26 cellular contexts compared by ENCODE assay signal in the genomic region with DNA sequence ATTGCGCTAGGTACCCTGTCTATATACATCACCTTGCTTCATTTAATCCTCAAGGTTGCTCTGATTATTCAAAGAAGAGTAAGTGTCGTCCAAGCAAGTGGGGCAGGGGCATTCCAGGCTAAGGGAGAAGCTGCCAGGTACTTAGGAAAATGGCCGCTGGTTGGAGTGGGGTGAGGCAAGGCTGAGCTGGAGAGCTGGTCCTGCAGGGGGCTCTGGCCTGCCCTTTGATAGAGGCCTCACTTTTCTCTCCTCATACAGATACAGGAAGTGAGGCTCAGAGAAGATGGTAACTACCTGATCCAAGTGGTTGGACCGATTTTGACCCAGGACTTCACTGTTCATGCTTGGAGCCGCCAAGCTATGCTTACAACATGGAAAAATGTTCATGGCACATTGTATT.
A peak's percentile ranks its signal among the peaks of the same experiment; 100 is the strongest.
DNase-seq lines count a peak whose midpoint lies in the region; ATAC-seq and TF ChIP-seq lines count a peak whose summit lies in the region.
"Had no signal": no experiment of that assay in that cellular context is flagged by ENCODE, and none has a peak within 500 bp of the region (broad histone marks: within the 10 kb centered on the region; RNA-seq: fewer than 3 reads in every experiment).

No MANE protein-coding gene starts in this region.

- ATAC-seq in HCT116 = peak; percentile 63
- ATAC-seq: gastrocnemius medialis had no signal

- H2AFZ ChIP-seq in HCT116 (ENCODE audit: low read depth, low read length, poor library complexity, severe bottlenecking) = no peak overlapping the region

- CTCF ChIA-PET in HCT116 (lab: Charles Lee) = no interaction called here

- no TSS peak for BruUV-seq in HCT116 (replicated peaks; lab: Mats Ljungman, UMichigan)

- H3K9me3 ChIP-seq in BE2C = no peaks in the 10 kb centered on the region
- H3K9me3 ChIP-seq in HCT116 (ENCODE audit: control insufficient read depth in 1 of 2, insufficient read depth in 1 of 2, low read depth in 1 of 2, low read length in 2 of 2) = no peaks in the 10 kb centered on the region
- H3K9me3 ChIP-seq in WERI-Rb-1 (ENCODE audit: severe bottlenecking) = no peaks in the 10 kb centered on the region
- H3K9me3 ChIP-seq: gastrocnemius medialis, suprapubic skin, uterus had no signal

- H3K4me1 ChIP-seq in BE2C = peaks cover 13% of the 10 kb centered on the region
- no peaks in the 10 kb centered on the region for H3K4me1 ChIP-seq in HCT116 (ENCODE audit: control insufficient read depth in 1 of 2, insufficient read depth in 2 of 2, low read length in 2 of 2)
- H3K4me1 ChIP-seq in mesendoderm (ENCODE audit: control insufficient read depth, low read depth, low read length) = no peaks in the 10 kb centered on the region
- H3K4me1 ChIP-seq: gastrocnemius medialis, suprapubic skin, uterus had no signal

- H3K4me3 ChIP-seq in BE2C (ENCODE audit: low read depth, low read length) (no peak overlapping the region), HCT116 (replicated peaks in 1 of 2; ENCODE audit: low read depth in 1 of 2, low read length in 2 of 2) (no peak overlapping the region), WERI-Rb-1 (ENCODE audit: low read depth, low read length) (no peak overlapping the region), mesendoderm (ENCODE audit: low read length) (no peak overlapping the region)
- H3K4me3 ChIP-seq: gastrocnemius medialis, skin epidermis, suprapubic skin, uterus had no signal

- TF ChIP-seq CTCF in BE2C (IDR thresholded peaks at IDR 0.05; ENCODE audit: low read depth, low read length) (peak; percentile 25; the same call in 1 of the 2 replicates), HCT116 (IDR thresholded peaks at IDR 0.05 in 2 of 3, conservative IDR thresholded peaks at IDR 0.05 in 1 of 3; ENCODE audit: borderline replicate concordance in 1 of 3, insufficient read depth in 1 of 3, low read depth in 2 of 3, low read length in 2 of 3) (peak in 2 of 3 experiments; percentile 10; a peak in 1 of 6 replicates), WERI-Rb-1 (IDR thresholded peaks at IDR 0.05; ENCODE audit: low read depth, low read length) (peak; percentile 59)

- POLR2A ChIA-PET in HCT116 (lab: Charles Lee) = no interaction called here

- intact Hi-C loops in HCT116 (cut with micrococcal nuclease) = no loop called here

- H3K56ac ChIP-seq in mesendoderm (ENCODE audit: low read length) = no peak overlapping the region

- no peak overlapping the region for H4K8ac ChIP-seq in mesendoderm (ENCODE audit: low read depth, low read length)

- H3K23ac ChIP-seq in mesendoderm (ENCODE audit: low read length) = no peak overlapping the region

- H4K5ac ChIP-seq in mesendoderm (ENCODE audit: low read length) = no peak overlapping the region

- no peaks in the 10 kb centered on the region for H3K79me1 ChIP-seq in mesendoderm (ENCODE audit: low read length)

- H2BK5ac ChIP-seq in mesendoderm (ENCODE audit: low read length) = no peak overlapping the region

- H3K36me3 ChIP-seq in BE2C (no peaks in the 10 kb centered on the region), HCT116 (ENCODE audit: control insufficient read depth in 1 of 2, insufficient read depth in 2 of 2, low read length in 2 of 2) (no peaks in the 10 kb centered on the region), WERI-Rb-1 (no peaks in the 10 kb centered on the region), mesendoderm (ENCODE audit: control insufficient read depth, insufficient read depth, low read length) (no peaks in the 10 kb centered on the region)
- H3K36me3 ChIP-seq: gastrocnemius medialis, suprapubic skin, uterus had no signal

- H4K20me1 ChIP-seq in HCT116 (ENCODE audit: insufficient read depth) = no peaks in the 10 kb centered on the region

- no peak overlapping the region for H2BK120ac ChIP-seq in mesendoderm (ENCODE audit: low read depth, low read length)

- no peak for TF ChIP-seq POLR2A in HCT116 (IDR thresholded peaks at IDR 0.05; ENCODE audit: borderline replicate concordance, extremely low read depth, insufficient read depth, insufficient read length)

- H3K9me2 ChIP-seq in HCT116 (ENCODE audit: insufficient read depth) = no peaks in the 10 kb centered on the region

- H3K4me2 ChIP-seq in HCT116 (ENCODE audit: low read length) = no peak overlapping the region
- no peak overlapping the region for H3K4me2 ChIP-seq in mesendoderm (ENCODE audit: low read length)

- H3K18ac ChIP-seq in mesendoderm (ENCODE audit: low read length) = no peak overlapping the region

- no peak overlapping the region for H2AK5ac ChIP-seq in mesendoderm (ENCODE audit: low read length)

- no CpG with 5 or more reads among the region's 5 CpGs for WGBS in mesendoderm (ENCODE audit: extremely low coverage, insufficient coverage, low lambda C conversion rate)

- H3K4ac ChIP-seq in mesendoderm (ENCODE audit: low read depth, low read length) = no peak overlapping the region

- RAD21 ChIA-PET in HCT116 (lab: Charles Lee; ENCODE audit: low non-redundant PET in 1 of 2, low total read pairs in 2 of 2, uncharacterized antibody in 2 of 2, unreplicated experiment in 2 of 2) = no interaction called here

- no peak for TF ChIP-seq RAD21 in HCT116 (IDR thresholded peaks at IDR 0.05; ENCODE audit: low read depth)

- H3K9ac ChIP-seq in HCT116 (ENCODE audit: low read length) = no peak overlapping the region
- H3K9ac ChIP-seq in mesendoderm (ENCODE audit: low read length) = no peak overlapping the region

- no peak overlapping the region for H3K27ac ChIP-seq in HCT116 (ENCODE audit: low read depth, low read length)
- peak overlapping the region; percentile 56 for H3K27ac ChIP-seq in WERI-Rb-1
- no peak overlapping the region for H3K27ac ChIP-seq in mesendoderm (ENCODE audit: low read depth, low read length)
- H3K27ac ChIP-seq: gastrocnemius medialis, skin epidermis, suprapubic skin, uterus had no signal

- H3K27me3 ChIP-seq in BE2C (no peaks in the 10 kb centered on the region), HCT116 (ENCODE audit: insufficient read depth, low read length) (peaks cover 51% of the 10 kb centered on the region), WERI-Rb-1 (ENCODE audit: insufficient read depth, low read depth, severe bottlenecking) (no peaks in the 10 kb centered on the region), mesendoderm (ENCODE audit: insufficient read depth, low read length, poor library complexity) (no peaks in the 10 kb centered on the region)
- H3K27me3 ChIP-seq: uterus had no signal

- no peak for DNase-seq in BE2C
- no peak for DNase-seq in HCT116 (ENCODE audit: low read depth, low spot score)
- DNase-seq in WERI-Rb-1 = peak; percentile 63
- peak; percentile 78 for DNase-seq in mesendoderm
- DNase-seq in mucosa of gallbladder (ENCODE audit: low spot score) = no peak
- no peak for DNase-seq in activated CD8-positive, alpha-beta memory T cell treated with anti-CD3 and anti-CD28 coated beads, Interleukin-2, amount 50 U/mL, for 4 hours
- no peak for DNase-seq in activated effector memory CD4-positive, alpha-beta T cell treated with Interleukin-2 at 50 U/mL for 16 hours
- DNase-seq in AG20443 (ENCODE audit: low spot score) = no peak
- DNase-seq: activated CD4-positive, alpha-beta T cell treated with anti-CD3 and anti-CD28 coated beads, Interleukin-2, amount 10 ng/mL, durations not matched to agents 24 days and 14 days; activated effector memory CD4-positive, alpha-beta T cell treated with anti-CD3 and anti-CD28 coated beads, Interleukin-2, amount 50 U/mL, for 16 hours; activated naive CD8-positive, alpha-beta T cell treated with anti-CD3 and anti-CD28 coated beads, Interleukin-2, amount 10 ng/mL, durations not matched to agents 7 days and 5 days; activated T-cell treated with anti-CD3 and anti-CD28 coated beads, Interleukin-2, amount 50 U/mL, for 1 hour; aorta; CD4-positive, alpha-beta memory T cell; gastrocnemius medialis; NCI-H1105; NCI-H187 treated with DMSO at 0.1 percent for 48 hours; NCI-H524; NK-92 treated with Interleukin-12 subunit alpha and Interleukin-12 subunit beta, amount 100 ng/mL, for 24 hours; SHP77; stimulated activated naive CD4-positive, alpha-beta T cell treated with Interleukin-2 at 50 U/mL for 16 hours; SW 1271; T1000; uterus had no signal

- H3K79me2 ChIP-seq in HCT116 (ENCODE audit: insufficient read depth, low read length) = no peaks in the 10 kb centered on the region
- H3K79me2 ChIP-seq in mesendoderm (ENCODE audit: control insufficient read depth, insufficient read depth, low read length) = no peaks in the 10 kb centered on the region

- H2BK15ac ChIP-seq in mesendoderm (replicated peaks; ENCODE audit: low read depth) = no peak overlapping the region

TF ChIP-seq in HCT116, 20 proteins besides CTCF, POLR2A, EP300 and RAD21:
- TF ChIP-seq CEBPB (IDR thresholded peaks at IDR 0.05; ENCODE audit: low read depth) = no peak
- no peak for TF ChIP-seq SRF (IDR thresholded peaks at IDR 0.05; ENCODE audit: low read depth)
- no peak for TF ChIP-seq ZFX (IDR thresholded peaks at IDR 0.05)
- no peak for TF ChIP-seq POLR2AphosphoS5 (IDR thresholded peaks at IDR 0.05; ENCODE audit: low read depth, low read length)
- TF ChIP-seq FOSL1 (IDR thresholded peaks at IDR 0.05; ENCODE audit: low read depth) = no peak
- TF ChIP-seq EZH2phosphoT487 (IDR thresholded peaks at IDR 0.05; ENCODE audit: borderline replicate concordance) = no peak
- no peak for TF ChIP-seq EZH2 (IDR thresholded peaks at IDR 0.05)
- TF ChIP-seq JUND (IDR thresholded peaks at IDR 0.05) = no peak
- no peak for TF ChIP-seq YY1 (IDR thresholded peaks at IDR 0.05; ENCODE audit: extremely low read depth, insufficient replicate concordance, low read depth, low read length)

Comparison
In these comparisons a context has a peak if more than half of its experiments do, and no peak if none do; other contexts are left out.
1. DNase-seq: peak in WERI-Rb-1 (single experiment) and mesendoderm (single experiment); none in BE2C (single experiment), HCT116 (single experiment), mucosa of gallbladder (single experiment), activated CD8-positive, alpha-beta memory T cell treated with anti-CD3 and anti-CD28 coated beads, Interleukin-2, amount 50 U/mL, for 4 hours (single experiment), activated effector memory CD4-positive, alpha-beta T cell treated with Interleukin-2 at 50 U/mL for 16 hours (single experiment) and AG20443 (single experiment).
2. Peak in every context shown above with its lines, with median percentiles within 50 percentile points of each other: CTCF ChIP-seq.